Comparison of ENCODE assay signal across 1 cellular context in the genomic region with DNA sequence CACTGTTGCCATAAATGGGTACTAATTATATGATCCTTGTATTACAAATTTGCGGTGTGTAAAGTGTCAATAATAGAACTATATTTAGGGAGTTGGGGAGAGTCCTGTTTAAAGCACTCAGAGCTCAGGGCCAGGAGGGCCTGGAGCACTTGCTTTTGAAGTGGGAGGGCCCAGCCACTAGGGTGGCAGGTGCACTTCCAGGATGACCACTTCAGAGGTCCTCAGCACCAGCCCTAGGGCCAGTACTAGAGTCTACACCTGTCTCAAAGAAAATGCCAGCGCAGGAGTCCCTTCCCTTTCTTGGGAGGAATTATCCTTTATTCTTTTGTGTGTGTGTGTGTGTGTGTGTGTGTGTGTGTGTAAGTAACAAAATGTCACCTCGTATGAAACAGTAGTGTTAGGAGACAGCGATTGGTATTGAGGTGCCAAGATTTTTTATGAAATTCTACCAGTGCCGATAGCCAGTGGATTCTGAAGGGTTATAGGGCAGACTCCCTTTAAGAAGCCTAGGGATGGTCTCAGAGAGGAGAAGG.
TF ChIP-seq lines count a peak whose summit lies in the region.

No MANE protein-coding gene starts in this region.

TF ChIP-seq in GM23338, 12 proteins besides CTCF, POLR2A, EP300 and RAD21 (continued from another document):
- TF ChIP-seq, protein P1, sequence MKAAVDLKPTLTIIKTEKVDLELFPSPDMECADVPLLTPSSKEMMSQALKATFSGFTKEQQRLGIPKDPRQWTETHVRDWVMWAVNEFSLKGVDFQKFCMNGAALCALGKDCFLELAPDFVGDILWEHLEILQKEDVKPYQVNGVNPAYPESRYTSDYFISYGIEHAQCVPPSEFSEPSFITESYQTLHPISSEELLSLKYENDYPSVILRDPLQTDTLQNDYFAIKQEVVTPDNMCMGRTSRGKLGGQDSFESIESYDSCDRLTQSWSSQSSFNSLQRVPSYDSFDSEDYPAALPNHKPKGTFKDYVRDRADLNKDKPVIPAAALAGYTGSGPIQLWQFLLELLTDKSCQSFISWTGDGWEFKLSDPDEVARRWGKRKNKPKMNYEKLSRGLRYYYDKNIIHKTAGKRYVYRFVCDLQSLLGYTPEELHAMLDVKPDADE (IDR thresholded peaks at IDR 0.05) = no peak
- TF ChIP-seq JUNB (IDR thresholded peaks at IDR 0.05; ENCODE audit: unreplicated experiment) = no peak
- no peak for TF ChIP-seq NANOG (IDR thresholded peaks at IDR 0.05; ENCODE audit: borderline replicate concordance)
- TF ChIP-seq EZH2phosphoT487 (IDR thresholded peaks at IDR 0.05; ENCODE audit: unreplicated experiment) = no peak
- no peak for TF ChIP-seq ZNF331 (CRISPR knock-in tag; IDR thresholded peaks at IDR 0.05; ENCODE audit: low read depth)
- TF ChIP-seq STAT1 (IDR thresholded peaks at IDR 0.05; ENCODE audit: unreplicated experiment) = no peak
- no peak for TF ChIP-seq EZH2 (IDR thresholded peaks at IDR 0.05; ENCODE audit: low read depth, unreplicated experiment)
- TF ChIP-seq REST (IDR thresholded peaks at IDR 0.05; ENCODE audit: unreplicated experiment) = no peak
